In the genomic region with DNA sequence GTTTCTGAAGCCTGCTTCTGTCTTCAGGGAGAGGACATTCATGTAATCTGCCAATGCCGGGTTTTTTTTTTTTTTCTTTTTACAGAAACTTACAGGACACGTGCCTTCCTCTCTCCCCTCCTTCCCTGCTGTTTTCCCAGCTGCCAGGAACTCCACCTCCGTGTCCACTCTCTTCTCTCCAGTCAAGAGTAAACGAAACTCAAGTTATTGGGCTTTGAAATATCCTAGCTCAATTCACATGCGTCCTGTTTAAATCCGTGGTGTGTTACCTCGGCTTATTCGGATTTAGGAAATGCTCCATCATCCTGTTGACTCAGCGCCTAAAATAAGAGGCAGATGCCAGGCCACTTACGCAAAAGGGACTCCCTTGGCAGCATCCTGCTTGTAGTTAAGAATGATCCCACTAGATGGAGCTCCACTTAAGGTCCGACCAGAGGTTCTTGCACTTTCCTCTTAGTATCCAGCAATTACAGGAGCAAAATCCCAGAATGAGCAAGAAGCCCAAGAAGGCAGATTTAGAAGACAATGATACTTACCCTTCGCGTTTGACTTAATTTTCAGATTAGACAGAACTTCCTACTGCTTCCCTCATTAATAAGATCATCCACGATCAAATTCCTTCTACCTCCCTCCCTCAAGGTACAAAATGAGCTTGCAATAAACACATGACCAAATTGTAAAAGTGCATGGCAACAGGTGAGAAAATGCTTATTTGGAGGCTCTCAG, we compare ENCODE assay signal across 8 cellular contexts.
A peak's percentile ranks its signal among the peaks of the same experiment; 100 is the strongest.
DNase-seq lines count a peak whose midpoint lies in the region; ATAC-seq, FAIRE-seq and TF ChIP-seq lines count a peak whose summit lies in the region.

No MANE protein-coding gene starts in this region.

- H3F3A ChIP-seq in OCI-LY1 (ENCODE audit: insufficient read depth, low read length): no peaks in the 10 kb centered on the region

- peak; percentile 34 to 90 for DNase-seq in A549 (ENCODE audit: low read depth in 1 of 2, low spot score in 1 of 2)
- DNase-seq in GM18507 (ENCODE audit: extremely low spot score, insufficient read length, low read depth): no peak
- peak; percentile 45 for DNase-seq in activated T-cell treated with anti-CD3 and anti-CD28 coated beads for 24 hours (ENCODE audit: low read depth)
- DNase-seq in epithelial cell of prostate (ENCODE audit: low read depth, low spot score): peak; percentile 78
- DNase-seq in stimulated activated naive B cell treated with anti-CD40 and anti-IgM and Interleukin-4, amounts not matched to agents 10 μg/mL and 1 μg/mL and 100 μg/mL, for 72 hours: peak; percentile 44

- peaks cover 10% of the 10 kb centered on the region; the same call in 2 of the 3 replicates for H3K4me1 ChIP-seq in A549
- peaks cover 2% of the 10 kb centered on the region for H3K4me1 ChIP-seq in OCI-LY1 (ENCODE audit: insufficient read depth, low read length, severe bottlenecking)
- H3K4me1 ChIP-seq in mesodermal cell (ENCODE audit: control insufficient read depth, insufficient read depth, low read length, poor library complexity, severe bottlenecking): peaks cover 9% of the 10 kb centered on the region

- H4K20me1 ChIP-seq in OCI-LY1 (ENCODE audit: insufficient read depth, low read length): no peaks in the 10 kb centered on the region

- no peaks in the 10 kb centered on the region for H3K79me2 ChIP-seq in OCI-LY1 (ENCODE audit: insufficient read depth, low read length)

- H3K9me3 ChIP-seq in A549 (peaks cover 9% of the 10 kb centered on the region; the same call in 2 of the 3 replicates), OCI-LY1 (ENCODE audit: low read length) (peaks cover 5% of the 10 kb centered on the region), mesodermal cell (ENCODE audit: control insufficient read depth, low read length) (no peaks in the 10 kb centered on the region)

- FAIRE-seq in A549 (lab: Jason Lieb, UNC): no peak
- FAIRE-seq in GM18507 (lab: Jason Lieb, UNC): peak; percentile 91

- H3K4me2 ChIP-seq in A549 (peak overlapping the region; percentile 78), OCI-LY1 (ENCODE audit: low read length) (no peak overlapping the region)

- 2% methylated on average over 14 of the region's 14 CpGs for WGBS in A549 (ENCODE audit: missing lambda C conversion rate)
- 1 to 6% methylated on average over 12 to 13 of the region's 14 CpGs for WGBS in mesodermal cell (ENCODE audit: insufficient coverage in 2 of 2), 2 experiments

- peak overlapping the region; percentile 77 for H3K27ac Mint-ChIP-seq in stimulated activated naive B cell treated with anti-CD40 and anti-IgM and Interleukin-4, amounts not matched to agents 10 μg/mL and 1 μg/mL and 100 μg/mL, for 72 hours

- H3K4me3 ChIP-seq in A549 (peak overlapping the region; percentile 29; the same call in 2 of the 3 replicates), OCI-LY1 (ENCODE audit: low read depth, low read length, poor library complexity, severe bottlenecking) (no peak overlapping the region), mesodermal cell (ENCODE audit: extremely low read depth, insufficient read depth, low read length, poor library complexity, severe bottlenecking) (peak overlapping the region; percentile 10)

- TF ChIP-seq CTCF in A549 (IDR thresholded peaks at IDR 0.05) (peak; percentile 73), OCI-LY1 (IDR thresholded peaks at IDR 0.05; ENCODE audit: low read length) (peak; percentile 74)

- no peak for TF ChIP-seq POLR2A in A549 (IDR thresholded peaks at IDR 0.05; ENCODE audit: low read length)

- TF ChIP-seq EP300 in A549 (IDR thresholded peaks at IDR 0.05) (no peak), Ishikawa (IDR thresholded peaks at IDR 0.05; ENCODE audit: borderline replicate concordance) (no peak)

- H3K4me1 Mint-ChIP-seq in stimulated activated naive B cell treated with anti-CD40 and anti-IgM and Interleukin-4, amounts not matched to agents 10 μg/mL and 1 μg/mL and 100 μg/mL, for 72 hours: peaks cover 12 to 15% of the 10 kb centered on the region in 2 donors

- peaks cover 5 to 7% of the 10 kb centered on the region in 2 donors for H3K9me3 Mint-ChIP-seq in stimulated activated naive B cell treated with anti-CD40 and anti-IgM and Interleukin-4, amounts not matched to agents 10 μg/mL and 1 μg/mL and 100 μg/mL, for 72 hours

- no peaks in the 10 kb centered on the region; the same call in 1 of the 2 replicates for H3K36me3 ChIP-seq in OCI-LY1 (ENCODE audit: insufficient read depth, low read length)
- no peaks in the 10 kb centered on the region for H3K36me3 ChIP-seq in mesodermal cell (ENCODE audit: control insufficient read depth, insufficient read depth, low read length)

- ATAC-seq in A549: peak; percentile 88 to 90
- peak; percentile 59 to 63 for ATAC-seq in stimulated activated naive B cell treated with anti-CD40 and anti-IgM and Interleukin-4, amounts not matched to agents 10 μg/mL and 1 μg/mL and 100 μg/mL, for 72 hours (replicated peaks)

- H3K4me3 Mint-ChIP-seq in stimulated activated naive B cell treated with anti-CD40 and anti-IgM and Interleukin-4, amounts not matched to agents 10 μg/mL and 1 μg/mL and 100 μg/mL, for 72 hours: peak overlapping the region in 1 of 2 donors; percentile 56

- POLR2A ChIA-PET in A549 (lab: Yijun Ruan, JAX): interaction anchor here (0.8 to 1.8 kb wide), 4 partner anchors 12 to 239 kb away, joined by 3 to 8 read pairs (median 4); a partner anchor contains a TSS

- no peak overlapping the region for H2AFZ ChIP-seq in OCI-LY1 (ENCODE audit: low read length)

- CTCF ChIA-PET in A549 (lab: Yijun Ruan, JAX): interaction anchor here (0.7 to 2.0 kb wide), 35 partner anchors 9 to 1013 kb away, joined by 3 to 19 read pairs (median 4); a partner anchor contains a TSS

- H3K27ac ChIP-seq in A549 (peak overlapping the region; percentile 68 to 88), OCI-LY1 (ENCODE audit: low read depth, low read length, poor library complexity, severe bottlenecking) (no peak overlapping the region), epithelial cell of prostate (peak overlapping the region; percentile 15), mesodermal cell (ENCODE audit: low read depth, low read length, severe bottlenecking) (peak overlapping the region; percentile 81)

- TF ChIP-seq RAD21 in A549 (conservative IDR thresholded peaks at IDR 0.05 in 1 of 2, IDR thresholded peaks at IDR 0.05 in 1 of 2) (peak; percentile 80 to 81), Ishikawa (IDR thresholded peaks at IDR 0.05; ENCODE audit: low read depth) (peak; percentile 83)

- peaks cover 16 to 17% of the 10 kb centered on the region in 2 donors for H3K27me3 Mint-ChIP-seq in stimulated activated naive B cell treated with anti-CD40 and anti-IgM and Interleukin-4, amounts not matched to agents 10 μg/mL and 1 μg/mL and 100 μg/mL, for 72 hours

- H3K9me2 ChIP-seq in OCI-LY1 (ENCODE audit: low read depth, low read length): no peaks in the 10 kb centered on the region

- H3K9ac ChIP-seq in OCI-LY1 (ENCODE audit: low read length): no peak overlapping the region

- peaks cover 5 to 7% of the 10 kb centered on the region in 2 donors for H3K36me3 Mint-ChIP-seq in stimulated activated naive B cell treated with anti-CD40 and anti-IgM and Interleukin-4, amounts not matched to agents 10 μg/mL and 1 μg/mL and 100 μg/mL, for 72 hours

- 0 out of 2 replicates have a peak, but pooled peaks cover 3% of the 10 kb centered on the region for H3K27me3 ChIP-seq in OCI-LY1 (ENCODE audit: insufficient read depth, low read length)

TF ChIP-seq in A549, 52 proteins besides CTCF, POLR2A, EP300 and RAD21 (continues in another document):
- TF ChIP-seq, protein P1, sequence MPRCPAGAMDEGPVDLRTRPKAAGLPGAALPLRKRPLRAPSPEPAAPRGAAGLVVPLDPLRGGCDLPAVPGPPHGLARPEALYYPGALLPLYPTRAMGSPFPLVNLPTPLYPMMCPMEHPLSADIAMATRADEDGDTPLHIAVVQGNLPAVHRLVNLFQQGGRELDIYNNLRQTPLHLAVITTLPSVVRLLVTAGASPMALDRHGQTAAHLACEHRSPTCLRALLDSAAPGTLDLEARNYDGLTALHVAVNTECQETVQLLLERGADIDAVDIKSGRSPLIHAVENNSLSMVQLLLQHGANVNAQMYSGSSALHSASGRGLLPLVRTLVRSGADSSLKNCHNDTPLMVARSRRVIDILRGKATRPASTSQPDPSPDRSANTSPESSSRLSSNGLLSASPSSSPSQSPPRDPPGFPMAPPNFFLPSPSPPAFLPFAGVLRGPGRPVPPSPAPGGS (IDR thresholded peaks at IDR 0.05): no peak
- TF ChIP-seq FOSL2 (IDR thresholded peaks at IDR 0.05) (no peak), FOSL2 (CRISPR knock-in tag; IDR thresholded peaks at IDR 0.05) (peak; percentile 60), SREBF2 (IDR thresholded peaks at IDR 0.05) (no peak), RFX5 (IDR thresholded peaks at IDR 0.05) (no peak), SMC3 (IDR thresholded peaks at IDR 0.05) (peak; percentile 85), JUNB (IDR thresholded peaks at IDR 0.05) (peak; percentile 12; the same call in 1 of the 2 replicates)
- TF ChIP-seq, protein P2, sequence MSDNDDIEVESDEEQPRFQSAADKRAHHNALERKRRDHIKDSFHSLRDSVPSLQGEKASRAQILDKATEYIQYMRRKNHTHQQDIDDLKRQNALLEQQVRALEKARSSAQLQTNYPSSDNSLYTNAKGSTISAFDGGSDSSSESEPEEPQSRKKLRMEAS (IDR thresholded peaks at IDR 0.05): 0 out of 2 replicates have a peak, but pooled peaks have one; percentile 40

TF ChIP-seq in Ishikawa, 13 proteins besides CTCF, POLR2A, EP300 and RAD21 (continues in another document):
- TF ChIP-seq CEBPB (IDR thresholded peaks at IDR 0.05) (peak; percentile 62; the same call in 1 of the 2 replicates), NFIC (IDR thresholded peaks at IDR 0.05) (peak; percentile 40; the same call in 1 of the 2 replicates), TEAD4 (IDR thresholded peaks at IDR 0.05) (peak; percentile 51), EGR1 (IDR thresholded peaks at IDR 0.05) (no peak), CREB1 (IDR thresholded peaks at IDR 0.05; ENCODE audit: low read depth) (no peak), FOXM1 (IDR thresholded peaks at IDR 0.05; ENCODE audit: borderline replicate concordance, low read depth) (no peak)
